In genomic region chr14:52015411-52016030, GRCh38 we compare ENCODE assay signal across 8 cellular contexts. TPM values are rescaled to one million over a fixed set of nuclear protein-coding genes. Genes with fewer than 3 reads are reported as not detected.
A peak's percentile ranks its signal among the peaks of the same experiment; 100 is the strongest.
DNase-seq lines count a peak whose midpoint lies in the region; ATAC-seq and TF ChIP-seq lines count a peak whose summit lies in the region.

No MANE protein-coding gene starts in this region.

- no peaks in the 10 kb centered on the region; the same call in 1 of the 2 replicates for H3K27me3 Mint-ChIP-seq in H9 (ENCODE audit: low read depth)
- H3K27me3 Mint-ChIP-seq in activated CD8-positive, alpha-beta T cell treated with anti-CD3 and anti-CD28 coated beads, Interleukin-2, amount 10 ng/mL, durations not matched to agents 7 days and 5 days (ENCODE audit: low read depth) = peaks cover 9% of the 10 kb centered on the region

- H3K9me3 Mint-ChIP-seq in H9 = no peaks in the 10 kb centered on the region
- no peaks in the 10 kb centered on the region for H3K9me3 Mint-ChIP-seq in activated CD8-positive, alpha-beta T cell treated with anti-CD3 and anti-CD28 coated beads, Interleukin-2, amount 10 ng/mL, durations not matched to agents 7 days and 5 days (ENCODE audit: insufficient read depth)

- peak; percentile 28 for ATAC-seq in activated CD8-positive, alpha-beta T cell treated with anti-CD3 and anti-CD28 coated beads, Interleukin-2, amount 10 ng/mL, durations not matched to agents 7 days and 5 days
- ATAC-seq in HG02759 (IDR thresholded peaks at IDR 0.05; ENCODE audit: unreplicated experiment) (no peak), HG02884 (IDR thresholded peaks at IDR 0.05; ENCODE audit: unreplicated experiment) (no peak), HG02798 (IDR thresholded peaks at IDR 0.05; ENCODE audit: poor library complexity, unreplicated experiment) (no peak)

- H3K9ac ChIP-seq in H9 (ENCODE audit: extremely low read depth, insufficient read length, low read length) = no peak overlapping the region

- no peak overlapping the region for H3K4ac ChIP-seq in H9 (ENCODE audit: low read depth, low read length)

- H2BK20ac ChIP-seq in H9 (ENCODE audit: low read depth, low read length, poor library complexity, severe bottlenecking) = no peak overlapping the region

- peak; percentile 58 for TF ChIP-seq CTCF in A673 (conservative IDR thresholded peaks at IDR 0.05; ENCODE audit: low read depth, low read length)
- peak; percentile 63 for TF ChIP-seq CTCF in H9 (conservative IDR thresholded peaks at IDR 0.05)

- no peak overlapping the region for H3T11ph ChIP-seq in H9 (ENCODE audit: low read length)

- BruUV-seq in A673 (replicated peaks; lab: Mats Ljungman, UMichigan) = no TSS peak

- H2AFZ ChIP-seq in H9 (ENCODE audit: low read length) = no peak overlapping the region

- no peaks in the 10 kb centered on the region for H3K79me2 ChIP-seq in H9 (ENCODE audit: insufficient read depth, low read length)

- no peak overlapping the region for H2BK5ac ChIP-seq in H9 (ENCODE audit: insufficient read length, low read length)

- H3K36me3 Mint-ChIP-seq in H9 (ENCODE audit: insufficient read depth in 1 of 3, low read depth in 3 of 3) = peaks cover 9 to 17% (median 12%) of the 10 kb centered on the region in 3 experiments; a peak in 6 of 7 replicates
- peaks cover 12% of the 10 kb centered on the region for H3K36me3 Mint-ChIP-seq in activated CD8-positive, alpha-beta T cell treated with anti-CD3 and anti-CD28 coated beads, Interleukin-2, amount 10 ng/mL, durations not matched to agents 7 days and 5 days (ENCODE audit: low read depth)

- no peak overlapping the region for H3K23ac ChIP-seq in H9 (ENCODE audit: insufficient read length, low read depth, low read length)

- no peak overlapping the region for H4K5ac ChIP-seq in H9 (ENCODE audit: insufficient read length, low read depth, low read length)

- no peak overlapping the region for H3K14ac ChIP-seq in H9 (ENCODE audit: insufficient read depth, low read length)

- peak overlapping the region; percentile 37 for H3K27ac ChIP-seq in A673 (ENCODE audit: low read depth, low read length, poor library complexity, severe bottlenecking)
- H3K27ac ChIP-seq in H9 (ENCODE audit: insufficient read length, low read depth, low read length) = no peak overlapping the region

- no CpG with 5 or more reads among the region's 8 CpGs for WGBS in H9 (ENCODE audit: extremely low coverage, insufficient read length, low lambda C conversion rate)

- CTCF ChIA-PET in A673 (lab: Charles Lee) = interaction anchor here (0.6 to 1.3 kb wide), 5 partner anchors 9 to 56 kb away, joined by 3 to 5 read pairs (median 3); partner anchors contain the start of gene NID2
- CTCF ChIA-PET in activated CD8-positive, alpha-beta T cell treated with anti-CD3 and anti-CD28 coated beads, Interleukin-2, amount 10 ng/mL, durations not matched to agents 7 days and 5 days (lab: Charles Lee) = interaction anchor here (0.5 to 2.8 kb wide), 3 partner anchors 20 to 536 kb away, joined by 3 to 10 read pairs (median 3); no protein-coding TSS in a partner anchor

- H3K4me2 ChIP-seq in H9 (ENCODE audit: insufficient read depth, insufficient read length, low read length) = no peak overlapping the region

- no peak overlapping the region for H3K56ac ChIP-seq in H9 (ENCODE audit: insufficient read length, low read depth, low read length)

- no peak overlapping the region for H2AK5ac ChIP-seq in H9 (ENCODE audit: insufficient read length, low read length)

- H3K27ac Mint-ChIP-seq in H9 = no peak overlapping the region
- H3K27ac Mint-ChIP-seq in activated CD8-positive, alpha-beta T cell treated with anti-CD3 and anti-CD28 coated beads, Interleukin-2, amount 10 ng/mL, durations not matched to agents 7 days and 5 days = no peak overlapping the region

- no peak overlapping the region for H2BK120ac ChIP-seq in H9 (ENCODE audit: low read depth, low read length, poor library complexity, severe bottlenecking)

- no peak overlapping the region for H4K8ac ChIP-seq in H9 (replicated peaks; ENCODE audit: insufficient read length, low read depth, low read length)

- intact Hi-C loops in A673 (cut with micrococcal nuclease; ENCODE audit: unreplicated experiment) = no loop called here

- peaks cover 17% of the 10 kb centered on the region for H3K36me3 ChIP-seq in A673 (ENCODE audit: insufficient read depth, low read length, poor library complexity, severe bottlenecking)

- peaks cover 40 to 48% of the 10 kb centered on the region in 2 experiments for H3K4me1 Mint-ChIP-seq in H9
- peaks cover 7% of the 10 kb centered on the region for H3K4me1 Mint-ChIP-seq in activated CD8-positive, alpha-beta T cell treated with anti-CD3 and anti-CD28 coated beads, Interleukin-2, amount 10 ng/mL, durations not matched to agents 7 days and 5 days (ENCODE audit: low read depth)

- no peak overlapping the region for H2BK12ac ChIP-seq in H9 (ENCODE audit: insufficient read length, low read depth, low read length)

- H2BK15ac ChIP-seq in H9 (ENCODE audit: low read depth, low read length) = no peak overlapping the region

- peak; percentile 55 for DNase-seq in A673 (ENCODE audit: low spot score)
- DNase-seq in H9 = peak; percentile 67
- DNase-seq in activated CD8-positive, alpha-beta T cell treated with anti-CD3 and anti-CD28 coated beads, Interleukin-2, amount 10 ng/mL, durations not matched to agents 7 days and 5 days = peak; percentile 33
- peak; percentile 40 for DNase-seq in iPS-NIHi11 (ENCODE audit: low spot score)
- DNase-seq in NOMO-1 (lab: John Stamatoyannopoulos, UW; ENCODE audit: unreplicated experiment in 2 of 2) = no peak

- no peak overlapping the region for H3K18ac ChIP-seq in H9 (ENCODE audit: insufficient read length, low read depth, low read length)

- H3K4me1 ChIP-seq in A673 (ENCODE audit: insufficient read depth, low read length, poor library complexity, severe bottlenecking) (peaks cover 32% of the 10 kb centered on the region), H9 (ENCODE audit: insufficient read depth, low read length) (peaks cover 2% of the 10 kb centered on the region; the same call in 1 of the 2 replicates)

- no peaks in the 10 kb centered on the region for H3K9me3 ChIP-seq in A673 (ENCODE audit: low read depth, low read length, poor library complexity, severe bottlenecking)
- H3K9me3 ChIP-seq in H9 (ENCODE audit: control insufficient read depth, low read depth, low read length) = no peaks in the 10 kb centered on the region

- H3K23me2 ChIP-seq in H9 (ENCODE audit: insufficient read length, low read depth, low read length, poor library complexity, severe bottlenecking) = no peaks in the 10 kb centered on the region

- H3K27me3 ChIP-seq in A673 (replicated peaks; ENCODE audit: insufficient read depth, low read depth, low read length, poor library complexity) (no peaks in the 10 kb centered on the region), H9 (ENCODE audit: insufficient read depth, low read length) (no peaks in the 10 kb centered on the region)

- POLR2A ChIA-PET in A673 (lab: Charles Lee; ENCODE audit: low non-redundant PET) = no interaction called here
- POLR2A ChIA-PET in activated CD8-positive, alpha-beta T cell treated with anti-CD3 and anti-CD28 coated beads, Interleukin-2, amount 10 ng/mL, durations not matched to agents 7 days and 5 days (lab: Charles Lee) = no interaction called here

- no peak overlapping the region for H3K4me3 ChIP-seq in A673 (ENCODE audit: low read depth, low read length, poor library complexity, severe bottlenecking)

- no peak overlapping the region for H3K4me3 Mint-ChIP-seq in H9
- no peak overlapping the region for H3K4me3 Mint-ChIP-seq in activated CD8-positive, alpha-beta T cell treated with anti-CD3 and anti-CD28 coated beads, Interleukin-2, amount 10 ng/mL, durations not matched to agents 7 days and 5 days

- H4K91ac ChIP-seq in H9 (ENCODE audit: insufficient read length, low read depth, low read length) = no peak overlapping the region

- no peaks in the 10 kb centered on the region for H4K20me1 ChIP-seq in H9 (ENCODE audit: control insufficient read depth, insufficient read depth, insufficient read length)

- no peaks in the 10 kb centered on the region for H3K79me1 ChIP-seq in H9 (ENCODE audit: insufficient read depth, low read depth, low read length, poor library complexity, severe bottlenecking)

RNA-seq across cellular contexts. Expression of gene RTRAF, which starts 26.2 kb away (rescaled TPM):
- total RNA-seq in A673 (2021) (258 and 267 TPM in 2 replicates), H9 (2021) (347 and 350 TPM in 2 replicates)
- 100 to 1,000 TPM; 201 to 206 TPM for total RNA-seq in activated CD8-positive, alpha-beta T cell treated with anti-CD3 and anti-CD28 coated beads, Interleukin-2, amount 10 ng/mL, durations not matched to agents 7 days and 5 days

RNA-seq across cellular contexts. Expression of gene NID2, which starts 53.3 kb away (rescaled TPM):
- total RNA-seq in A673 (2021) = 12.6 and 20.3 TPM in 2 replicates
- 6.4 and 6.6 TPM in 2 replicates for total RNA-seq in H9 (2021)
- under 1 TPM; 0.18 to 0.29 TPM for total RNA-seq in activated CD8-positive, alpha-beta T cell treated with anti-CD3 and anti-CD28 coated beads, Interleukin-2, amount 10 ng/mL, durations not matched to agents 7 days and 5 days

Comparison
In these comparisons a context has a peak if more than half of its experiments do, and no peak if none do; other contexts are left out.
1. DNase-seq: peak in A673 (single experiment), H9 (single experiment), activated CD8-positive, alpha-beta T cell treated with anti-CD3 and anti-CD28 coated beads, Interleukin-2, amount 10 ng/mL, durations not matched to agents 7 days and 5 days (single experiment) and iPS-NIHi11 (single experiment); none in NOMO-1 (0 of 2).